1 cellular context compared by ENCODE assay signal in the genomic region with DNA sequence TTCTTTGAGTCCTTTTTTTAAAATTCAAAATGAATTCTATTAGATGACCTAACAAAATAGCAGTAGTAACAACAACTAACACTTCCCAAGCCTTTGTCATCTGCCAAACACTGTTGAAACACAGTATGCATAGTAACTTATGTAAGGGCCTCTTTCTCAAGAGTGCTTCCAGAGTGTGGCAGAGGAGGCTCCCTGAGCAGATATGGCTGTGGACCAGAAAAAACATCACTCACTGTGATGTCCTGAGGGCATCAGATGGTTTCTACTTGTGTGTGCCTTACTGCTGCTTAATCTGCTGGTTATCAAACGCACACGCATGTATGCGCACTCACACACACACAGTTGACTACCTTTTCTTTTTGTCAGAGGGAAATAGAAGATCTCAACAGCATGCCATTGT.
TF ChIP-seq lines count a peak whose summit lies in the region.

No MANE protein-coding gene starts in this region.

TF ChIP-seq in H1, 55 proteins besides CTCF, POLR2A, EP300 and RAD21 (continued from another document):
- TF ChIP-seq EZH2 (IDR thresholded peaks at IDR 0.05; ENCODE audit: low read depth, low read length, severe bottlenecking) (no peak), NANOG (IDR thresholded peaks at IDR 0.05; ENCODE audit: insufficient read depth, low read depth, low read length, poor library complexity, severe bottlenecking) (no peak), SIN3A (conservative IDR thresholded peaks at IDR 0.05 in 1 of 2, IDR thresholded peaks at IDR 0.05 in 1 of 2; ENCODE audit: low read depth in 1 of 2, low read length in 2 of 2) (no peak), CBX5 (IDR thresholded peaks at IDR 0.05; ENCODE audit: low read depth, low read length) (no peak), RFX5 (IDR thresholded peaks at IDR 0.05; ENCODE audit: borderline replicate concordance, low read depth, low read length) (no peak), KDM1A (IDR thresholded peaks at IDR 0.05; ENCODE audit: borderline replicate concordance, low read length) (no peak), JUND (IDR thresholded peaks at IDR 0.05; ENCODE audit: low read length) (no peak), KDM4A (IDR thresholded peaks at IDR 0.05; ENCODE audit: low read depth, low read length, severe bottlenecking) (no peak), SUZ12 (IDR thresholded peaks at IDR 0.05; ENCODE audit: low read length) (no peak), TEAD4 (IDR thresholded peaks at IDR 0.05; ENCODE audit: low read depth, low read length) (no peak), SIRT6 (IDR thresholded peaks at IDR 0.05; ENCODE audit: low read length) (no peak), MAFK (IDR thresholded peaks at IDR 0.05; ENCODE audit: low read depth, low read length) (no peak), NRF1 (IDR thresholded peaks at IDR 0.05; ENCODE audit: low read depth, low read length) (no peak), BACH1 (IDR thresholded peaks at IDR 0.05; ENCODE audit: low read length) (no peak), ZNF274 (IDR thresholded peaks at IDR 0.05; ENCODE audit: borderline replicate concordance, extremely low read depth, low read length) (no peak), SP4 (IDR thresholded peaks at IDR 0.05; ENCODE audit: low read length) (no peak)
- TF ChIP-seq, protein P1, sequence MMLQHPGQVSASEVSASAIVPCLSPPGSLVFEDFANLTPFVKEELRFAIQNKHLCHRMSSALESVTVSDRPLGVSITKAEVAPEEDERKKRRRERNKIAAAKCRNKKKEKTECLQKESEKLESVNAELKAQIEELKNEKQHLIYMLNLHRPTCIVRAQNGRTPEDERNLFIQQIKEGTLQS (IDR thresholded peaks at IDR 0.05; ENCODE audit: insufficient read depth, low read depth, low read length) = no peak
- TF ChIP-seq, protein P2, sequence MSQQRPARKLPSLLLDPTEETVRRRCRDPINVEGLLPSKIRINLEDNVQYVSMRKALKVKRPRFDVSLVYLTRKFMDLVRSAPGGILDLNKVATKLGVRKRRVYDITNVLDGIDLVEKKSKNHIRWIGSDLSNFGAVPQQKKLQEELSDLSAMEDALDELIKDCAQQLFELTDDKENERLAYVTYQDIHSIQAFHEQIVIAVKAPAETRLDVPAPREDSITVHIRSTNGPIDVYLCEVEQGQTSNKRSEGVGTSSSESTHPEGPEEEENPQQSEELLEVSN (IDR thresholded peaks at IDR 0.05) = no peak
